8 cellular contexts compared by ENCODE assay signal in the genomic region with DNA sequence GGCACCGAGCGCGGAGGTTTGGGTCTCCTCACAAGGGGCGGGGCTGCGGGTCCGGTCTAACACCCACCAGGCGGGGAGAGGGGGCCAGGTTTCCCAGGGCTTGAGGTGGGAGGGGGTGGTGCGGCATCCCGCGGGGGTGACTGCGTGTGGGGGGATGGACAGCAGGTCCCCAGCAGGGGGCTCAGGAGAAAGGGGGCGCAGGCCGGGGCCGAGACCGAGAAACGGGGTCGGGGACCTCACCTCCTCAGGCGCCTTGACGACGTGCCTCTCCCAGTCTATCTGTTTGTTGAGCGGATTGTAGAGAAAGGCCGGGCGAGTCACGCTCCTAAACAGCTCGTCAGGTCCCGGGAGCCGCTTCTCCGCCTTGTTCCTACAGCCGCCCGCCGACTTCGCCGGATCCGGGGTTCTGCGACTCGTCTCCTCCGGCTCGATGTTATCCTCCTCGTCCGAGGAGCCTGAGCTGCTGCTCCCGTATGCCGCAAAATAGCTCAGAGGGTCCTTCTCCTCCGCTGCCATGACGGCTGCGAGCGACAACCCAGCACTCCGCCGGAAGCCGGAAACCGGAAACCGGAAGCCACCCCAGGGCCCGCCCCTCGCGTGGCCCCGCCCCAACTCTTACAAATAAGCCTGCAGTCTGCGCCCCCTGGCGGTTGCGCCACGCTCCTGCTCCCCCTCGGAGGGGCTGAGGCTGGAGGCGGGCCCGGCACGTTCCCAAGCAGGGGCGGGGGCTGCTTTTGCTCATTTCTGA. TPM values are rescaled to one million over a fixed set of nuclear protein-coding genes. Genes with fewer than 3 reads are reported as not detected.
A peak's percentile ranks its signal among the peaks of the same experiment; 100 is the strongest.
DNase-seq lines count a peak whose midpoint lies in the region; ATAC-seq and TF ChIP-seq lines count a peak whose summit lies in the region.

TSS of gene C1orf52 (minus strand) at position 545 of the 748 bp plus-strand sequence. CDS start at position 516, 29 bp downstream.

- intact Hi-C loops in T-helper 1 cell treated with Interleukin-12 subunit alpha and Interleukin-12 subunit beta and Interleukin-4 antibody, amounts not matched to agents 30 ng/mL and 1 ng/mL, for 36 hours (cut with micrococcal nuclease) = loop anchor here (1.0 to 5.0 kb wide), 17 partner anchors 17 to 1112 kb away; partner anchors contain the start of genes BCL10, GNG5, MCOLN2 and SPATA1
- intact Hi-C loops in left cardiac atrium (cut with DNase I) = loop anchor here (2.0 to 10.0 kb wide), 4 partner anchors 152 to 314 kb away; a partner anchor contains a TSS

- no peaks in the 10 kb centered on the region for H3K27me3 Mint-ChIP-seq in progenitor cell of endocrine pancreas

- in situ Hi-C loops in GM13977 (cut with MboI; ENCODE audit: low pct_unique_long_range_greater_than_20kb, low sequenced_read_pairs, unreplicated experiment) = loop anchor here (10.0 kb wide), 1 partner anchor 304 kb away; no protein-coding TSS in a partner anchor

- peaks cover 14% of the 10 kb centered on the region for H3K9me3 Mint-ChIP-seq in progenitor cell of endocrine pancreas (ENCODE audit: low read depth)

- H3K27ac Mint-ChIP-seq in progenitor cell of endocrine pancreas = peak within 1 kb of the TSS; percentile 98

- peak within 1 kb of the TSS; percentile 98 for H3K4me3 Mint-ChIP-seq in progenitor cell of endocrine pancreas (ENCODE audit: low read depth)

- TF ChIP-seq CTCF in GM13977 (IDR thresholded peaks at IDR 0.05; ENCODE audit: extremely low read depth, insufficient read depth, missing control alignments) = peak; percentile 98
- TF ChIP-seq CTCF in progenitor cell of endocrine pancreas (IDR thresholded peaks at IDR 0.05; ENCODE audit: unreplicated experiment) = peak; percentile 97

- H3K4me1 Mint-ChIP-seq in progenitor cell of endocrine pancreas (ENCODE audit: low read depth) = peaks cover 26% of the 10 kb centered on the region

- peak; percentile 96 for ATAC-seq in HG02884 (IDR thresholded peaks at IDR 0.05; ENCODE audit: unreplicated experiment)
- peak; percentile 98 to 99 for ATAC-seq in left cardiac atrium

- peaks cover 31% of the 10 kb centered on the region for H3K36me3 Mint-ChIP-seq in progenitor cell of endocrine pancreas (ENCODE audit: insufficient read depth)

- DNase-seq in GM13977 (ENCODE audit: low spot score) (peak; percentile 90), NCI-H146 treated with DMSO at 0.1 percent for 48 hours (lab: John Stamatoyannopoulos, UW; ENCODE audit: unreplicated experiment) (peak; percentile 75), amniotic stem cell (lab: John Stamatoyannopoulos, UW) (peak; percentile 85), left cardiac atrium (peak; percentile 97), progenitor cell of endocrine pancreas (ENCODE audit: low spot score, unreplicated experiment) (peak; percentile 99), ureter (ENCODE audit: low spot score) (peak; percentile 95)

RNA-seq across cellular contexts. Expression of gene C1orf52, which starts in this region (rescaled TPM):
- total RNA-seq in T-helper 1 cell treated with Interleukin-12 subunit alpha and Interleukin-12 subunit beta and Interleukin-4 antibody, amounts not matched to agents 30 ng/mL and 1 ng/mL, for 36 hours = 21.6 and 24.4 TPM in 2 replicates
- total RNA-seq in left cardiac atrium = 10 to 100 TPM; 15.6 to 17.6 TPM
- 41.0 and 42.2 TPM in 2 replicates for total RNA-seq in progenitor cell of endocrine pancreas
- 30.0 TPM for total RNA-seq in ureter

Comparison
In these comparisons a context has a peak if more than half of its experiments do, and no peak if none do; other contexts are left out.
1. Peak in every context shown above with its lines: DNase-seq and ATAC-seq.